23 cellular contexts compared by ENCODE assay signal in the genomic region with DNA sequence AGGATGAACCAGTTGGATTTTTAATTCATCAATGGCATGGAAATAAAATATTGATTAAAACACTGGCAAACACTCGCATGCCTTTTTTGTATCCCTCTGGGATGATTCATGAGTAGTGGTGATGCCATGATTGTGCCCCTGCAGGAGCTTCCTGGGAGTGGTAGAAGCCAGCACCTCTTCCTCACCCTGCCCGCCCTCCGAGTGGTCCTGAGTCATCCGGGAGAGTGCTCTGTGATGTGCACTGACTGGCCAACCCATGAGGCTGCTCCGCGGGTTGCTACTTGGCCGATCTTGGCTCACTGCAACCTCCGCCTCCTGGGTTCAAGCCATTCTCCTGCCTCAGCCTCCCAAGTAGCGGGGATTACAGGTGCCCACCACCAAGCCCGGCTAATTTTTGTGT. TPM values are rescaled to one million over a fixed set of nuclear protein-coding genes. Genes with fewer than 3 reads are reported as not detected.
"Had no signal": no experiment of that assay in that cellular context is flagged by ENCODE, and none has a peak within 500 bp of the region (broad histone marks: within the 10 kb centered on the region; RNA-seq: fewer than 3 reads in every experiment).

No MANE protein-coding gene starts in this region.

- H3K4me3 ChIP-seq: ascending aorta, esophagus muscularis mucosa, prostate gland, skin epidermis, thyroid gland had no signal

- FAIRE-seq: colon, TTC549 had no signal

- H3K27me3 ChIP-seq: ascending aorta, thyroid gland had no signal

- H3K4me1 ChIP-seq: ascending aorta, esophagus muscularis mucosa, prostate gland, thyroid gland had no signal

- ATAC-seq: left ventricle myocardium superior; naive thymus-derived CD8-positive, alpha-beta T cell; right cardiac atrium; stimulated activated naive B cell treated with anti-CD40 and anti-IgM and Interleukin-4, amounts not matched to agents 10 μg/mL and 1 μg/mL and 100 μg/mL, for 72 hours; T-helper 17 cell had no signal

- DNase-seq: activated CD4-positive, alpha-beta T cell treated with anti-CD3 and anti-CD28 coated beads, Interleukin-2, amount 50 U/mL, for 1 hour; activated CD4-positive, CD25-positive, alpha-beta regulatory T cell; activated CD8-positive, alpha-beta memory T cell treated with anti-CD3 and anti-CD28 coated beads for 24 hours; hypothalamus; left ventricle myocardium superior; mesenchymal stem cell; naive thymus-derived CD8-positive, alpha-beta T cell; right cardiac atrium; stimulated activated CD4-positive, alpha-beta T cell treated with anti-CD3 and anti-CD28 coated beads, Interleukin-15, amount 100 ng/mL, for 24 hours; stimulated activated CD4-positive, alpha-beta T cell treated with anti-CD3 and anti-CD28 coated beads, Interleukin-4, amount 100 ng/mL, for 1 hour; stimulated activated naive B cell treated with anti-CD40 and anti-IgM and Interleukin-4, amounts not matched to agents 10 μg/mL and 1 μg/mL and 100 μg/mL, for 72 hours; T-helper 17 cell; thyroid gland had no signal

- H3K27ac ChIP-seq: ascending aorta, esophagus muscularis mucosa, prostate gland, skin epidermis, thyroid gland had no signal

- H3K9me3 ChIP-seq: prostate gland, thyroid gland had no signal

- H3K36me3 ChIP-seq: ascending aorta, esophagus muscularis mucosa, prostate gland, thyroid gland had no signal

RNA-seq across cellular contexts. Expression of gene GJA10, which starts 27.4 kb away (rescaled TPM):
- total RNA-seq: ascending aorta; esophagus muscularis mucosa; glomerular endothelial cell; kidney epithelial cell; left ventricle myocardium superior; mucosa of gallbladder; naive thymus-derived CD8-positive, alpha-beta T cell; prostate gland; right cardiac atrium; T-helper 17 cell; thyroid gland; urinary bladder had no signal
- polyA plus RNA-seq: naive thymus-derived CD8-positive, alpha-beta T cell; right cardiac atrium; urinary bladder had no signal
